ENCODE assay signal across 24 cellular contexts in the genomic region with DNA sequence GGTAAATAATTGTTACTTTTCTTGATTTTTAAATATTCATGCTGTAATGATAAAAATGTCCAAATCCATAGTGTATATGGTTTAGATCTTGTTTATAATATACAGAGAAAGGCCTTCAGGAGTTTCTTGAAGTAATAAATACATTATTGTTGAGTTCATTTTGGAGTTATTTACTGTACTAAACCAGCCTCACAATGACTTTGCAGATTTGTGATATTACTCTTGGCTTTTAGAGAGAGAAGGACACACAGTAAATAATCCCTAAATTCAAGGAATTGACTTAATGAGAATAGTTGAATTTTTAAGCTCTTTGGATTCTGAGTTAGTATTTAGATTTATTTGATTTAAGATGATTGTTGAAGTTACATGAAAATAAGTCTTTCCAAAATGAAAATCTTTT.
"Had no signal": no experiment of that assay in that cellular context is flagged by ENCODE, and none has a peak within 500 bp of the region (broad histone marks: within the 10 kb centered on the region; RNA-seq: fewer than 3 reads in every experiment).

No MANE protein-coding gene starts in this region.

- H3K4me3 Mint-ChIP-seq: activated CD4-positive, alpha-beta memory T cell treated with anti-CD3 and anti-CD28 coated beads for 36 hours; activated CD4-positive, alpha-beta T cell treated with anti-CD3 and anti-CD28 coated beads, Interleukin-2, amount 10 ng/mL, durations not matched to agents 7 days and 5 days; activated naive CD8-positive, alpha-beta T cell treated with anti-CD3 and anti-CD28 coated beads, Interleukin-2, amount 10 ng/mL, durations not matched to agents 7 days and 5 days had no signal

- H3K27ac ChIP-seq: adrenal gland, Peyer's patch, RWPE1, SJCRH30 had no signal

- H3K27ac Mint-ChIP-seq: activated CD4-positive, alpha-beta memory T cell treated with anti-CD3 and anti-CD28 coated beads for 36 hours; activated CD4-positive, alpha-beta T cell treated with anti-CD3 and anti-CD28 coated beads, Interleukin-2, amount 10 ng/mL, durations not matched to agents 7 days and 5 days; activated naive CD8-positive, alpha-beta T cell treated with anti-CD3 and anti-CD28 coated beads, Interleukin-2, amount 10 ng/mL, durations not matched to agents 7 days and 5 days had no signal

- DNase-seq: activated CD4-positive, alpha-beta memory T cell treated with anti-CD3 and anti-CD28 coated beads for 36 hours; activated CD4-positive, alpha-beta T cell treated with anti-CD3 and anti-CD28 coated beads, Interleukin-2, amount 10 ng/mL, durations not matched to agents 7 days and 5 days; activated CD4-positive, CD25-positive, alpha-beta regulatory T cell; activated naive CD4-positive, alpha-beta T cell treated with anti-CD3 and anti-CD28 coated beads, Interleukin-2, amount 50 U/mL, for 16 hours; activated naive CD8-positive, alpha-beta T cell treated with anti-CD3 and anti-CD28 coated beads, Interleukin-2, amount 10 ng/mL, durations not matched to agents 7 days and 5 days; activated T-cell treated with anti-CD3 and anti-CD28 coated beads for 4 hours; adrenal gland; anterior cingulate cortex; cerebellar nuclear complex; NCI-H1048; NCI-H146; NCI-H187 treated with DMSO at 0.1 percent for 48 hours; NCI-H2081 treated with DMSO at 0.1 percent for 48 hours; NCI-H2227 treated with DMSO at 0.1 percent for 48 hours; NCI-H446 treated with DMSO at 0.1 percent for 48 hours; NCI-H526; NCI-H82; NK-92 treated with Interleukin-12 subunit alpha and Interleukin-12 subunit beta, amount 100 ng/mL, for 24 hours; Peyer's patch; Right ventricle myocardium superior; SJCRH30; SW 1271 had no signal

- H3K27me3 ChIP-seq: adrenal gland, Peyer's patch, SJCRH30 had no signal

- H3K4me3 ChIP-seq: adrenal gland, Peyer's patch, SJCRH30 had no signal

- ATAC-seq: SK-N-SH treated with all-trans-retinoic acid at 6 μM for 48 hours had no signal

- H3K36me3 ChIP-seq: adrenal gland, Peyer's patch, SJCRH30 had no signal

- H3K27me3 Mint-ChIP-seq: activated CD4-positive, alpha-beta memory T cell treated with anti-CD3 and anti-CD28 coated beads for 36 hours; activated CD4-positive, alpha-beta T cell treated with anti-CD3 and anti-CD28 coated beads, Interleukin-2, amount 10 ng/mL, durations not matched to agents 7 days and 5 days; activated naive CD8-positive, alpha-beta T cell treated with anti-CD3 and anti-CD28 coated beads, Interleukin-2, amount 10 ng/mL, durations not matched to agents 7 days and 5 days had no signal

- H3K9me3 Mint-ChIP-seq: activated CD4-positive, alpha-beta memory T cell treated with anti-CD3 and anti-CD28 coated beads for 36 hours had no signal

- H3K9me3 ChIP-seq: Peyer's patch, SJCRH30 had no signal

- H3K4me1 ChIP-seq: adrenal gland, Peyer's patch, SJCRH30 had no signal
